1 cellular context compared by ENCODE assay signal in genomic region chr6:3318821-3319540, GRCh38.
TF ChIP-seq lines count a peak whose summit lies in the region.

No MANE protein-coding gene starts in this region.

TF ChIP-seq in HepG2, 621 proteins besides CTCF, POLR2A, EP300 and RAD21 (continued from another document):
- no peak for TF ChIP-seq ZHX1 (CRISPR knock-in tag; IDR thresholded peaks at IDR 0.05; ENCODE audit: low read depth)
- TF ChIP-seq SCMH1 (CRISPR knock-in tag; IDR thresholded peaks at IDR 0.05; ENCODE audit: borderline replicate concordance): no peak
- no peak for TF ChIP-seq AFF4 (CRISPR knock-in tag; IDR thresholded peaks at IDR 0.05)
- TF ChIP-seq TOE1 (CRISPR knock-in tag; IDR thresholded peaks at IDR 0.05): no peak
- TF ChIP-seq ZNF556 (CRISPR knock-in tag; IDR thresholded peaks at IDR 0.05; ENCODE audit: borderline replicate concordance): no peak
